8 cellular contexts compared by ENCODE assay signal in genomic region chr14:49865431-49865859, GRCh38. TPM values are rescaled to one million over a fixed set of nuclear protein-coding genes. Genes with fewer than 3 reads are reported as not detected.
DNase-seq lines count a peak whose midpoint lies in the region; ATAC-seq and TF ChIP-seq lines count a peak whose summit lies in the region.

No MANE protein-coding gene starts in this region.

- peaks cover 11% of the 10 kb centered on the region for H3K4me1 ChIP-seq in hepatocyte (ENCODE audit: insufficient read depth)
- peaks cover 20 to 82% (median 63%) of the 10 kb centered on the region in 6 donors for H3K4me1 ChIP-seq in spleen

- peak; percentile 82 for TF ChIP-seq CTCF in hepatocyte (IDR thresholded peaks at IDR 0.05; ENCODE audit: poor library complexity)
- TF ChIP-seq CTCF in spleen (IDR thresholded peaks at IDR 0.05 in 8 of 11, conservative IDR thresholded peaks at IDR 0.05 in 3 of 11): peak; percentile 72 to 93 (median 86)

- intact Hi-C loops in spleen (cut with DNase I; ENCODE audit: low total_unique reads): no loop called here

- no peaks in the 10 kb centered on the region for H3K9me3 ChIP-seq in hepatocyte (ENCODE audit: low read depth)
- no peaks in the 10 kb centered on the region for H3K9me3 ChIP-seq in spleen

- no peaks in the 10 kb centered on the region for H3K36me3 ChIP-seq in hepatocyte (replicated peaks; ENCODE audit: insufficient read depth, low read depth)
- H3K36me3 ChIP-seq in spleen: no peaks in the 10 kb centered on the region

- no peaks in the 10 kb centered on the region for H3K9me2 ChIP-seq in hepatocyte (replicated peaks; ENCODE audit: insufficient read depth)

- H3K4me3 ChIP-seq in hepatocyte (no peak overlapping the region), spleen (no peak overlapping the region)

- no peak for TF ChIP-seq POLR2A in spleen (IDR thresholded peaks at IDR 0.05)

- no peak overlapping the region for H2AFZ ChIP-seq in hepatocyte

- H3K27ac ChIP-seq in hepatocyte (no peak overlapping the region), spleen (peak overlapping the region in 7 of 8 donors; percentile 31 to 99 (median 98))

- no peaks in the 10 kb centered on the region for H4K20me1 ChIP-seq in hepatocyte (ENCODE audit: insufficient read depth, poor library complexity, severe bottlenecking)

- no peak overlapping the region for H3K4me2 ChIP-seq in hepatocyte

- DNase-seq in DMS79 treated with DMSO at 0.1 percent for 48 hours (lab: John Stamatoyannopoulos, UW) (peak; percentile 81), MV-4-11 (lab: John Stamatoyannopoulos, UW) (peak; percentile 55), T follicular helper cell (ENCODE audit: low read depth) (peak; percentile 59), amniotic epithelial cell (ENCODE audit: low read depth) (peak; percentile 44), hepatocyte (ENCODE audit: low spot score) (peak; percentile 84), spleen (peak; percentile 93)

- 4% methylated on average over 4 of the region's 4 CpGs for WGBS in hepatocyte (ENCODE audit: low lambda C conversion rate, missing lambda C conversion rate)
- 1 to 2% (median 1%) methylated on average over 4 of the region's 4 CpGs for WGBS in spleen, 5 donors

- ATAC-seq in HG03196 (IDR thresholded peaks at IDR 0.05; ENCODE audit: unreplicated experiment) (no peak), GM21526 (IDR thresholded peaks at IDR 0.05; ENCODE audit: low FRiP score, unreplicated experiment) (no peak)

- H3K27me3 ChIP-seq in hepatocyte (no peaks in the 10 kb centered on the region), spleen (replicated peaks in 1 of 7) (no peaks in the 10 kb centered on the region)

- peaks cover 11% of the 10 kb centered on the region for H3K79me2 ChIP-seq in hepatocyte

RNA-seq across cellular contexts. Expression of gene NEMF, which starts 12.9 kb away (rescaled TPM):
- total RNA-seq in hepatocyte: 34.0 and 62.9 TPM in 2 replicates
- 49.5 and 69.9 TPM in 2 replicates for polyA plus RNA-seq in hepatocyte
- 100 to 1,000 TPM in 2 of 7 donors, 10 to 100 TPM in 5; 77.3 to 187 (median 84.7) TPM for total RNA-seq in spleen
- polyA plus RNA-seq in spleen: 10 to 100 TPM; 24.3 to 35.0 (median 29.3) TPM

RNA-seq across cellular contexts. Expression of gene ARF6, which starts 27.4 kb away (rescaled TPM):
- total RNA-seq in hepatocyte: 64.8 and 67.6 TPM in 2 replicates
- 52.1 and 53.9 TPM in 2 replicates for polyA plus RNA-seq in hepatocyte
- total RNA-seq in spleen: 10 to 100 TPM; 74.3 to 89.1 (median 83.6) TPM
- polyA plus RNA-seq in spleen: 10 to 100 TPM; 39.0 to 63.9 (median 43.9) TPM
